ENCODE assay signal across 9 cellular contexts in genomic region chr19:4624733-4625362, GRCh38. TPM values are rescaled to one million over a fixed set of nuclear protein-coding genes. Genes with fewer than 3 reads are reported as not detected.
A peak's percentile ranks its signal among the peaks of the same experiment; 100 is the strongest.
DNase-seq lines count a peak whose midpoint lies in the region; ATAC-seq and TF ChIP-seq lines count a peak whose summit lies in the region.
"Had no signal": no experiment of that assay in that cellular context is flagged by ENCODE, and none has a peak within 500 bp of the region (broad histone marks: within the 10 kb centered on the region; RNA-seq: fewer than 3 reads in every experiment).

No MANE protein-coding gene starts in this region.

- H3K27ac ChIP-seq in PC-3 (ENCODE audit: low read length): no peak overlapping the region
- no peak overlapping the region for H3K27ac ChIP-seq in gastrocnemius medialis

- H3K4me3 ChIP-seq in BE2C (ENCODE audit: low read depth, low read length): no peak overlapping the region
- no peak overlapping the region for H3K4me3 ChIP-seq in PC-3 (ENCODE audit: low read length)
- H3K4me3 ChIP-seq in fibroblast of pulmonary artery (replicated peaks; ENCODE audit: low read depth, low read length): no peak overlapping the region
- no peak overlapping the region for H3K4me3 ChIP-seq in gastrocnemius medialis

- BruUV-seq in PC-3 (replicated peaks; lab: Mats Ljungman, UMichigan): no TSS peak

- DNase-seq in BE2C: peak; percentile 32
- DNase-seq in GM13977 (ENCODE audit: low spot score): no peak
- peak; percentile 49 for DNase-seq in PC-3
- DNase-seq in fibroblast of pulmonary artery (ENCODE audit: low read depth): peak; percentile 39
- DNase-seq in effector CD4-positive, alpha-beta T cell: no peak
- DNase-seq in gastrocnemius medialis: no peak
- DNase-seq: midbrain had no signal

- H4K20me1 ChIP-seq in PC-3 (ENCODE audit: low read length): no peaks in the 10 kb centered on the region

- H3K4me2 ChIP-seq in PC-3 (ENCODE audit: low read length): no peak overlapping the region

- in situ Hi-C loops in GM13977 (cut with MboI; ENCODE audit: low pct_unique_long_range_greater_than_20kb, low sequenced_read_pairs, unreplicated experiment): loop anchor here (10.0 kb wide), 1 partner anchor 50 kb away; no protein-coding TSS in a partner anchor
- in situ Hi-C loops in gastrocnemius medialis (cut with MboI; ENCODE audit: low sequenced_read_pairs in 4 of 4): loop anchor here in 2 of 4 donors (25.0 kb wide), 1 partner anchor 363 kb away; no protein-coding TSS in a partner anchor

- no peak overlapping the region for H2AFZ ChIP-seq in PC-3 (ENCODE audit: low read length)

- intact Hi-C loops in PC-3 (cut with micrococcal nuclease): no loop called here
- intact Hi-C loops in gastrocnemius medialis (cut with DNase I; ENCODE audit: low total_unique reads): no loop called here

- H3K9ac ChIP-seq in PC-3 (ENCODE audit: low read length): no peak overlapping the region

- H3K9me3 ChIP-seq in BE2C (no peaks in the 10 kb centered on the region), PC-3 (ENCODE audit: low read length) (no peaks in the 10 kb centered on the region), gastrocnemius medialis (no peaks in the 10 kb centered on the region)

- TF ChIP-seq CTCF in BE2C (IDR thresholded peaks at IDR 0.05; ENCODE audit: low read depth, low read length): peak; percentile 60
- peak; percentile 32 for TF ChIP-seq CTCF in GM13977 (IDR thresholded peaks at IDR 0.05; ENCODE audit: extremely low read depth, insufficient read depth, missing control alignments)
- peak; percentile 63 for TF ChIP-seq CTCF in PC-3 (conservative IDR thresholded peaks at IDR 0.05; ENCODE audit: low read depth, low read length)
- peak; percentile 42 for TF ChIP-seq CTCF in fibroblast of pulmonary artery (IDR thresholded peaks at IDR 0.05; ENCODE audit: low read length, missing control alignments)
- no peak for TF ChIP-seq CTCF in gastrocnemius medialis (IDR thresholded peaks at IDR 0.05 in 4 of 5, conservative IDR thresholded peaks at IDR 0.05 in 1 of 5)

- ATAC-seq in PC-3 (peak; percentile 74), GM21619 (IDR thresholded peaks at IDR 0.05; ENCODE audit: unreplicated experiment) (no peak), HG03039 (IDR thresholded peaks at IDR 0.05; ENCODE audit: unreplicated experiment) (no peak), gastrocnemius medialis (no peak)

- POLR2A ChIA-PET in PC-3 (lab: Charles Lee; ENCODE audit: unreplicated experiment): no interaction called here

- H3F3A ChIP-seq in PC-3 (ENCODE audit: low read length, unreplicated experiment): no peaks in the 10 kb centered on the region

- H3K4me1 ChIP-seq in BE2C (peaks cover 4% of the 10 kb centered on the region; the same call in 1 of the 2 replicates), PC-3 (ENCODE audit: insufficient read depth, low read length) (no peaks in the 10 kb centered on the region), gastrocnemius medialis (no peaks in the 10 kb centered on the region)

- no peaks in the 10 kb centered on the region for H3K79me2 ChIP-seq in PC-3 (ENCODE audit: low read length)

- TF ChIP-seq POLR2A in gastrocnemius medialis (IDR thresholded peaks at IDR 0.05): no peak

- H3K27me3 ChIP-seq in BE2C (no peaks in the 10 kb centered on the region), PC-3 (ENCODE audit: low read length) (peaks cover 5% of the 10 kb centered on the region), gastrocnemius medialis (peaks cover 2 to 8% (median 7%) of the 10 kb centered on the region in 3 donors)

- no peaks in the 10 kb centered on the region for H3K36me3 ChIP-seq in BE2C
- H3K36me3 ChIP-seq in PC-3 (ENCODE audit: low read depth, low read length): no peaks in the 10 kb centered on the region
- no peaks in the 10 kb centered on the region for H3K36me3 ChIP-seq in gastrocnemius medialis

- CTCF ChIA-PET in PC-3 (lab: Charles Lee): no interaction called here

- H3K9me2 ChIP-seq in PC-3 (replicated peaks; ENCODE audit: low read length): no peaks in the 10 kb centered on the region

RNA-seq across cellular contexts. Expression of gene TNFAIP8L1, which starts 14.5 kb away (rescaled TPM):
- 1.7 TPM for polyA plus RNA-seq in BE2C (2012; ENCODE audit: insufficient read depth, insufficient read length, low read depth)
- total RNA-seq in PC-3 (2014; rRNA removed): 8.3 and 12.0 TPM in 2 replicates
- total RNA-seq in gastrocnemius medialis: 1 to 10 TPM; 1.3 to 2.9 (median 1.7) TPM

RNA-seq across cellular contexts. Expression of gene MYDGF, which starts 45.3 kb away (rescaled TPM):
- polyA plus RNA-seq in BE2C (2012; ENCODE audit: insufficient read depth, insufficient read length, low read depth): 319 TPM
- total RNA-seq in PC-3 (2014; rRNA removed) (426 and 474 TPM in 2 replicates), gastrocnemius medialis (10 to 100 TPM in 2 of 4 donors, 1 to 10 TPM in 2; 8.0 to 12.9 (median 10.1) TPM)

Comparison
In these comparisons a context has a peak if more than half of its experiments do, and no peak if none do; other contexts are left out.
1. DNase-seq: peak in BE2C (single experiment), PC-3 (single experiment) and fibroblast of pulmonary artery (single experiment); none in GM13977 (single experiment), effector CD4-positive, alpha-beta T cell (single experiment) and gastrocnemius medialis (0 of 2).
2. CTCF ChIP-seq: peak in BE2C (single experiment), GM13977 (single experiment), PC-3 (single experiment) and fibroblast of pulmonary artery (single experiment); none in gastrocnemius medialis (0 of 5).
3. RNA of gene MYDGF, which starts 45.3 kb away (total RNA-seq): 426 to 474 TPM in PC-3; 8.0 to 12.9 TPM in gastrocnemius medialis; every median in the first group is over 10 times any median in the second.